ENCODE assay signal across 34 cellular contexts in the genomic region with DNA sequence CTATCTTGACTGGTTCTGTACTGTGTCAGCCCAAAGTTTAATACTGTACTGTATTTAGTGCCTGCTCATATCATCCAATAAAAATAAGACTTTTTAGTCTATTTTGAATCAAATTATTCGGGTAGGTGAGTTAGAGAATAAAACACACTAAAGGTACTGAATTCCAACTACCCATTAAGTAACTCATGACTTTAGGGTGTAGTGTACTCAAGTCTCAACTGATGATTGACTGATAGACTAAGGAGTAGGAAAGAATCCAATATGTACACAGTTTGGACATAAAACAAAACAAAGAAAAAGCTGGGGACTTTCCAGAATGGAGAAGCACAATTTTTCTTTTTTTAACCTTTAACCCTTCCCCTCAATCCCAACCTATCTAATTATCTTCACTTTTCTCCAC. TPM values are rescaled to one million over a fixed set of nuclear protein-coding genes. Genes with fewer than 3 reads are reported as not detected.
"Had no signal": no experiment of that assay in that cellular context is flagged by ENCODE, and none has a peak within 500 bp of the region (broad histone marks: within the 10 kb centered on the region; RNA-seq: fewer than 3 reads in every experiment).

No MANE protein-coding gene starts in this region.

- FAIRE-seq: islet of Langerhans, kidney had no signal

- H3K27ac ChIP-seq: lower lobe of right lung, parathyroid adenoma, right atrium auricular region, suprapubic skin, thoracic aorta, tibial artery, uterus had no signal

- H2AFZ ChIP-seq: parathyroid adenoma had no signal

- H3K9ac ChIP-seq: parathyroid adenoma had no signal

- DNase-seq: hypothalamus; immature natural killer cell; kidney; left colon; left lung; lower lobe of right lung; mesendoderm; midbrain; mucosa of descending colon; naive thymus-derived CD4-positive, alpha-beta T cell; nucleus accumbens; right lobe of liver; stimulated activated CD4-positive, alpha-beta T cell treated with anti-CD3 and anti-CD28 coated beads, Interleukin-12 subunit alpha, Interleukin-12 subunit beta, amount 100 ng/mL, for 4 hours; stimulated activated CD4-positive, alpha-beta T cell treated with anti-CD3 and anti-CD28 coated beads, Interleukin-15, amount 100 ng/mL, for 24 hours; stimulated activated CD4-positive, alpha-beta T cell treated with anti-CD3 and anti-CD28 coated beads, Interleukin-2, amount 100 ng/mL, for 24 hours; stimulated activated CD4-positive, alpha-beta T cell treated with anti-CD3 and anti-CD28 coated beads, Interleukin-4, amount 100 ng/mL, for 1 hour; stimulated activated naive B cell treated with anti-CD40 and anti-IgM and Interleukin-4, amounts not matched to agents 10 μg/mL and 1 μg/mL and 100 μg/mL, for 72 hours; stimulated activated naive CD8-positive, alpha-beta T cell treated with anti-CD3 and anti-CD28 coated beads, Interleukin-15, Interleukin-2, amounts not matched to agents 100 U/mL and 50 U/mL, for 24 hours; stomach; tibial artery; trophoblast cell; uterus had no signal

- H3K4me2 ChIP-seq: smooth muscle cell had no signal

- H3K4me3 Mint-ChIP-seq: immature natural killer cell; natural killer cell treated with Interleukin-12 subunit alpha and Interleukin-12 subunit beta and Interleukin-15 and Interleukin-18, amount 100 ng/mL, for 72 hours; neural crest cell; stimulated activated naive B cell treated with anti-CD40 and anti-IgM and Interleukin-4, amounts not matched to agents 10 μg/mL and 1 μg/mL and 100 μg/mL, for 72 hours had no signal

- H3K4me3 ChIP-seq: left lung, lower lobe of right lung, mucosa of descending colon, right atrium auricular region, right lobe of liver, smooth muscle cell, stomach, suprapubic skin, thoracic aorta, tibial artery, uterus had no signal

- H3K36me3 ChIP-seq: left lung, lower lobe of right lung, right atrium auricular region, right lobe of liver, suprapubic skin, thoracic aorta, uterus had no signal

- H3K27me3 Mint-ChIP-seq: natural killer cell treated with Interleukin-12 subunit alpha and Interleukin-12 subunit beta and Interleukin-15 and Interleukin-18, amount 100 ng/mL, for 72 hours; stimulated activated naive B cell treated with anti-CD40 and anti-IgM and Interleukin-4, amounts not matched to agents 10 μg/mL and 1 μg/mL and 100 μg/mL, for 72 hours had no signal

- H3K27ac Mint-ChIP-seq: immature natural killer cell; naive thymus-derived CD4-positive, alpha-beta T cell; natural killer cell treated with Interleukin-12 subunit alpha and Interleukin-12 subunit beta and Interleukin-15 and Interleukin-18, amount 100 ng/mL, for 72 hours; stimulated activated naive B cell treated with anti-CD40 and anti-IgM and Interleukin-4, amounts not matched to agents 10 μg/mL and 1 μg/mL and 100 μg/mL, for 72 hours had no signal

- ATAC-seq: left colon; left lung; lower lobe of right lung; mucosa of descending colon; naive thymus-derived CD4-positive, alpha-beta T cell; natural killer cell treated with Interleukin-12 subunit alpha and Interleukin-12 subunit beta and Interleukin-15 and Interleukin-18, amount 100 ng/mL, for 72 hours; right lobe of liver; stimulated activated naive B cell treated with anti-CD40 and anti-IgM and Interleukin-4, amounts not matched to agents 10 μg/mL and 1 μg/mL and 100 μg/mL, for 72 hours; stimulated activated naive CD8-positive, alpha-beta T cell treated with anti-CD3 and anti-CD28 coated beads, Interleukin-15, Interleukin-2, amounts not matched to agents 100 U/mL and 50 U/mL, for 24 hours had no signal

- H3K9me3 ChIP-seq: left lung, lower lobe of right lung, mucosa of descending colon, right atrium auricular region, right lobe of liver, stomach, suprapubic skin, thoracic aorta, tibial artery, uterus had no signal

- H3K9me3 Mint-ChIP-seq: immature natural killer cell; naive thymus-derived CD4-positive, alpha-beta T cell; natural killer cell treated with Interleukin-12 subunit alpha and Interleukin-12 subunit beta and Interleukin-15 and Interleukin-18, amount 100 ng/mL, for 72 hours; neural crest cell; stimulated activated naive B cell treated with anti-CD40 and anti-IgM and Interleukin-4, amounts not matched to agents 10 μg/mL and 1 μg/mL and 100 μg/mL, for 72 hours had no signal

- H3K27me3 ChIP-seq: left lung, right atrium auricular region, right lobe of liver, stomach, suprapubic skin, tibial artery, uterus had no signal

- H3K36me3 Mint-ChIP-seq: immature natural killer cell; naive thymus-derived CD4-positive, alpha-beta T cell; natural killer cell treated with Interleukin-12 subunit alpha and Interleukin-12 subunit beta and Interleukin-15 and Interleukin-18, amount 100 ng/mL, for 72 hours had no signal

RNA-seq across cellular contexts. Expression of a gene that starts 20.3 kb away (rescaled TPM):
- total RNA-seq: myocyte; naive thymus-derived CD4-positive, alpha-beta T cell; natural killer cell treated with Interleukin-12 subunit alpha and Interleukin-12 subunit beta and Interleukin-15 and Interleukin-18, amount 100 ng/mL, for 72 hours; renal cortical epithelial cell had no signal
- polyA plus RNA-seq: immature natural killer cell; naive thymus-derived CD4-positive, alpha-beta T cell had no signal

RNA-seq across cellular contexts. Expression of a gene that starts 39.7 kb away (rescaled TPM):
- total RNA-seq: myocyte, skeletal muscle tissue, thoracic aorta, ureter had no signal
- polyA plus RNA-seq: immature natural killer cell; naive thymus-derived CD4-positive, alpha-beta T cell; smooth muscle cell had no signal
